In the genomic region with DNA sequence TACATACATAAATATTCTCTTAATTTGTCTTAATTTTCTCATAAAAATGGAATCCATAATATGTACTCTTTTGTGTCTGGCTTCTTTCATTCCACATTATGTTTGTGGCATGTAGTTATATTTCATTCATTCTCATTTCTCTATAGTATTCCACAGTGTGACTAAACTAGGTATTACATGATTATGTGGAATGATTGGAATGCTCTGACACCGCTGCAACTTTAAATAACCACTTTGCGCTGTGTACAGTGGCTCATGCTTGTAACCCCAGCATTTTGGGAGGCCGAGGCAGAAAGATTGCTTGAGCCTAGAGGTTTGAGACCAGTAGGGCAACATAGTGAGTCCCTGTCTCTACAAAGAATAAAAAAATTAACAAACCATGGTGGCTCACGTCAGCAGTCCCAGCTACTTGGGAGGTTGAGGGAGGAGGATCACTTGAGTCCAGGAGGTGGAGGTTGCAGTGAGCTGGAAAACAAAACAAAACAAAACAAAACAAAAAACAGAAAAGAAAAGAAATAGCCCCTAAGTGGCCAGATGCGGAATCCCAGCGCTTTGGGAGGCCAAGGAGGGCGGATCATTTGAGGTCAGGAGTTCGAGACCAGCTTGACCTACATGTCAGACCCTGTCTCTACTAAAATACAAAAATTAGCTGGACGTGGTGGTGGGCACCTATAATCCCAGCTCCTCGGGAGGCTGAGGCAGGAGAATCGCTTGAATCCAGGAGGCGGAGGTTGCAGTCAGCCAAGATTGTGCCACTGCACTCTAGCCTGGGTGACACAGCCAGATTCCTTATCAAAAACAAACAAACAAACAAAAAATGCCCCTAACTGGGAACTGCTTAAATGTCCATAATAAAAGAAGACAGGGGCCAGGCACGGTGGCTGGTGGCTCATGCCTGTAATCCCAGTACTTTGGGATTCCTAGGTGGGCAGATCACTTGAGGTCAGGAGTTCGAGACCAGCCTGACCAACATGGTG, we compare ENCODE assay signal across 13 cellular contexts. TPM values are rescaled to one million over a fixed set of nuclear protein-coding genes. Genes with fewer than 3 reads are reported as not detected.
DNase-seq lines count a peak whose midpoint lies in the region; ATAC-seq and TF ChIP-seq lines count a peak whose summit lies in the region.
"Had no signal": no experiment of that assay in that cellular context is flagged by ENCODE, and none has a peak within 500 bp of the region (broad histone marks: within the 10 kb centered on the region; RNA-seq: fewer than 3 reads in every experiment).

No MANE protein-coding gene starts in this region.

- H3K4me3 ChIP-seq in upper lobe of right lung: no peak overlapping the region
- H3K4me3 ChIP-seq: colonic mucosa, hepatocyte, spleen had no signal

- peaks cover 5% of the 10 kb centered on the region for H3K27me3 Mint-ChIP-seq in WTC11 (ENCODE audit: low read depth)

- no peak overlapping the region for H3K27ac ChIP-seq in upper lobe of right lung
- H3K27ac ChIP-seq: colonic mucosa, hepatocyte, spleen had no signal

- TF ChIP-seq CTCF in WTC11 (IDR thresholded peaks at IDR 0.05) (no peak), upper lobe of right lung (IDR thresholded peaks at IDR 0.05) (no peak)

- no peak for DNase-seq in Right ventricle myocardium superior
- no peak for DNase-seq in cardiac septum (ENCODE audit: low spot score)
- no peak for DNase-seq in WTC11 (ENCODE audit: low spot score)
- peak; percentile 74 for DNase-seq in glomerular visceral epithelial cell (ENCODE audit: extremely low spot score)
- no peak for DNase-seq in upper lobe of right lung
- no peak for DNase-seq in globus pallidus (ENCODE audit: low spot score)
- DNase-seq in T-helper 1 cell: no peak
- DNase-seq in central memory CD4-positive, alpha-beta T cell: no peak
- DNase-seq: activated T-cell treated with anti-CD3 and anti-CD28 coated beads, Interleukin-2, amount 50 U/mL, for 72 hours; colonic mucosa; NCI-H2171; spleen had no signal

- ATAC-seq in Right ventricle myocardium superior (ENCODE audit: poor library complexity) (peak; percentile 59), WTC11 (no peak), upper lobe of right lung (peak; percentile 75)
- ATAC-seq: activated T-cell treated with anti-CD3 and anti-CD28 coated beads, Interleukin-2, amount 50 U/mL, for 72 hours had no signal

- no peaks in the 10 kb centered on the region for H3K27me3 ChIP-seq in upper lobe of right lung
- H3K27me3 ChIP-seq: colonic mucosa, hepatocyte, spleen had no signal

- intact Hi-C loops in Right ventricle myocardium superior (cut with DNase I): loop anchor here (10.0 kb wide), 1 partner anchor 88 kb away; no protein-coding TSS in a partner anchor
- intact Hi-C loops in cardiac septum (cut with DNase I): loop anchor here (1.0 kb wide), 1 partner anchor 47 kb away; no protein-coding TSS in a partner anchor
- intact Hi-C loops in upper lobe of right lung (cut with DNase I): loop anchor here (5.0 kb wide), 1 partner anchor 45 kb away; no protein-coding TSS in a partner anchor

- H3K4me1 ChIP-seq in upper lobe of right lung: no peaks in the 10 kb centered on the region
- H3K4me1 ChIP-seq: colonic mucosa had no signal

- no peaks in the 10 kb centered on the region for H3K36me3 Mint-ChIP-seq in WTC11

- no peaks in the 10 kb centered on the region for H3K9me3 ChIP-seq in upper lobe of right lung
- H3K9me3 ChIP-seq: colonic mucosa, spleen had no signal

- H3K27ac Mint-ChIP-seq in WTC11: peak overlapping the region; percentile 84
- H3K27ac Mint-ChIP-seq: activated T-cell treated with anti-CD3 and anti-CD28 coated beads, Interleukin-2, amount 50 U/mL, for 72 hours had no signal

- peaks cover 4% of the 10 kb centered on the region for H3K4me1 Mint-ChIP-seq in WTC11

- H3K9me3 Mint-ChIP-seq in WTC11: no peaks in the 10 kb centered on the region
- H3K9me3 Mint-ChIP-seq: activated T-cell treated with anti-CD3 and anti-CD28 coated beads, Interleukin-2, amount 50 U/mL, for 72 hours had no signal

- no peaks in the 10 kb centered on the region for H3K36me3 ChIP-seq in upper lobe of right lung
- H3K36me3 ChIP-seq: colonic mucosa, spleen had no signal

- CTCF ChIA-PET in WTC11 (lab: Charles Lee): interaction anchor here (0.8 to 4.2 kb wide), 4 partner anchors 9 to 110 kb away, joined by 3 to 16 read pairs (median 6); partner anchors contain the start of gene ZC3H4

- POLR2A ChIA-PET in WTC11 (lab: Charles Lee): interaction anchor here (2.1 kb wide), 1 partner anchor 9 kb away, joined by 11 read pairs; the partner anchor contains the start of gene ZC3H4

- no peak overlapping the region for H3K4me3 Mint-ChIP-seq in WTC11
- H3K4me3 Mint-ChIP-seq: activated T-cell treated with anti-CD3 and anti-CD28 coated beads, Interleukin-2, amount 50 U/mL, for 72 hours had no signal

TF ChIP-seq in WTC11, 78 proteins besides CTCF, POLR2A, EP300 and RAD21 (continues in another document):
- no peak for TF ChIP-seq SOX15 (CRISPR knock-in tag; IDR thresholded peaks at IDR 0.05)
- TF ChIP-seq, protein P1, sequence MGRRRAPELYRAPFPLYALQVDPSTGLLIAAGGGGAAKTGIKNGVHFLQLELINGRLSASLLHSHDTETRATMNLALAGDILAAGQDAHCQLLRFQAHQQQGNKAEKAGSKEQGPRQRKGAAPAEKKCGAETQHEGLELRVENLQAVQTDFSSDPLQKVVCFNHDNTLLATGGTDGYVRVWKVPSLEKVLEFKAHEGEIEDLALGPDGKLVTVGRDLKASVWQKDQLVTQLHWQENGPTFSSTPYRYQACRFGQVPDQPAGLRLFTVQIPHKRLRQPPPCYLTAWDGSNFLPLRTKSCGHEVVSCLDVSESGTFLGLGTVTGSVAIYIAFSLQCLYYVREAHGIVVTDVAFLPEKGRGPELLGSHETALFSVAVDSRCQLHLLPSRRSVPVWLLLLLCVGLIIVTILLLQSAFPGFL (CRISPR knock-in tag; IDR thresholded peaks at IDR 0.05; ENCODE audit: borderline replicate concordance): no peak
- no peak for TF ChIP-seq FOXJ3 (CRISPR knock-in tag; IDR thresholded peaks at IDR 0.05; ENCODE audit: borderline replicate concordance)
- TF ChIP-seq, protein P2, sequence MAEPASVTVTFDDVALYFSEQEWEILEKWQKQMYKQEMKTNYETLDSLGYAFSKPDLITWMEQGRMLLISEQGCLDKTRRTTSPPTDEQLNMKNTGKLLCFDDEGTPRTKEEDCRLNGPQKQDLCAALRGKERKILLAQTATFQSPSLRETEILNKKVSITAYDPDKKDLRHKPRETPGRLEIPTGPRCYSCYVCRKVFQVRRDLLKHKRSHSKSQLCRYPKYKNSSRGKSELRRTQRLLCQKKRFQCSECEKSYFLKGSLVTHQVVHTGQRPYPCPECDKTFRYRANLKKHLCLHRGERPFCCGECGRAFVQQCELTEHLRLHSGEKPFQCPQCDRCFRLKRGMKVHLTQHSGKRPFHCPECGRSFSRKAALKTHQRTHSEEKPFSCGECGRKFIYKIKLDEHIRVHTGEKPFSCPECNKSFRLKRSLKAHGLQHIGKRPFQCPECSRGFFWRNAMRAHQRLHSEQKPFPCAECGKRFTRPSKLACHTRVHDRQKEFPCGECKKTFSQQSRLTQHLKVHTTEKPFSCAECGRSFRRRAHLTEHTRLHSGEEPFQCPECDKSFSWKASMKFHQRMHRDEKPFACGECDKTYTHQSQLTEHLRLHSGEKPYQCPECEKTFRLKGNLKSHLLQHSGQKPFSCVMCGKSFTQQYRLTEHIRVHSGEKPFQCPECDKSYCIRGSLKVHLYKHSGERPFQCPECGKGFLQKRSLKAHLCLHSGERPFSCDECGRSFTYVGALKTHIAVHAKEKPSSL (CRISPR knock-in tag; conservative IDR thresholded peaks at IDR 0.05): no peak
- no peak for TF ChIP-seq EMX1 (CRISPR knock-in tag; IDR thresholded peaks at IDR 0.05)
- TF ChIP-seq SMAD4 (CRISPR knock-in tag; IDR thresholded peaks at IDR 0.05): no peak
- TF ChIP-seq HMGXB4 (CRISPR knock-in tag; IDR thresholded peaks at IDR 0.05): no peak
- no peak for TF ChIP-seq ERG (CRISPR knock-in tag; IDR thresholded peaks at IDR 0.05)
- TF ChIP-seq USF2 (CRISPR knock-in tag; IDR thresholded peaks at IDR 0.05): no peak

RNA-seq across cellular contexts. Expression of gene SAE1, which starts 8.0 kb away (rescaled TPM):
- total RNA-seq in Right ventricle myocardium superior (42.2 TPM), cardiac septum (45.0 TPM), WTC11 (2021) (215 to 224 TPM (median 221 TPM) in 3 replicates), upper lobe of right lung (57.6 TPM)

RNA-seq across cellular contexts. Expression of gene ZC3H4, which starts 9.1 kb away (rescaled TPM):
- 20.6 TPM for total RNA-seq in Right ventricle myocardium superior
- 28.1 TPM for total RNA-seq in cardiac septum
- total RNA-seq in WTC11 (2021): 67.2 to 75.5 TPM (median 73.2 TPM) in 3 replicates
- total RNA-seq in upper lobe of right lung: 47.5 TPM
